Comparison of ENCODE assay signal across 18 cellular contexts in genomic region chr18:55407191-55407590, GRCh38.
DNase-seq lines count a peak whose midpoint lies in the region; ATAC-seq and TF ChIP-seq lines count a peak whose summit lies in the region.
"Had no signal": no experiment of that assay in that cellular context is flagged by ENCODE, and none has a peak within 500 bp of the region (broad histone marks: within the 10 kb centered on the region; RNA-seq: fewer than 3 reads in every experiment).

No MANE protein-coding gene starts in this region.

- H3K27me3 ChIP-seq in neuronal stem cell (ENCODE audit: control insufficient read depth in 3 of 3, insufficient read depth in 3 of 3, low read depth in 1 of 3, low read length in 3 of 3) = no peaks in the 10 kb centered on the region
- H3K27me3 ChIP-seq: upper lobe of left lung had no signal

- no peak overlapping the region for H3K4ac ChIP-seq in neuronal stem cell (ENCODE audit: low read length)

- H3K27me3 Mint-ChIP-seq in nephron (ENCODE audit: low read depth) = no peaks in the 10 kb centered on the region
- H3K27me3 Mint-ChIP-seq in activated CD4-positive, alpha-beta T cell treated with anti-CD3 and anti-CD28 coated beads, Interleukin-2, amount 10 ng/mL, durations not matched to agents 7 days and 5 days = no peaks in the 10 kb centered on the region
- H3K27me3 Mint-ChIP-seq: B cell had no signal

- H3K36me3 Mint-ChIP-seq in nephron (ENCODE audit: low read depth) = no peaks in the 10 kb centered on the region
- H3K36me3 Mint-ChIP-seq in activated CD4-positive, alpha-beta T cell treated with anti-CD3 and anti-CD28 coated beads, Interleukin-2, amount 10 ng/mL, durations not matched to agents 7 days and 5 days (ENCODE audit: low read depth) = no peaks in the 10 kb centered on the region
- H3K36me3 Mint-ChIP-seq: natural killer cell had no signal

- WGBS in neuronal stem cell (ENCODE audit: extremely low coverage in 2 of 2, insufficient read length in 2 of 2, insufficient replicate concordance in 1 of 2), 2 donors = no CpG with 5 or more reads among the region's 10 CpGs

- no peak overlapping the region for H3K18ac ChIP-seq in neuronal stem cell (ENCODE audit: low read length)

- TF ChIP-seq CTCF in nephron (IDR thresholded peaks at IDR 0.05; ENCODE audit: unreplicated experiment in 3 of 3) = no peak

- H3K4me1 Mint-ChIP-seq in nephron = peaks cover 59% of the 10 kb centered on the region
- no peaks in the 10 kb centered on the region for H3K4me1 Mint-ChIP-seq in activated CD4-positive, alpha-beta T cell treated with anti-CD3 and anti-CD28 coated beads, Interleukin-2, amount 10 ng/mL, durations not matched to agents 7 days and 5 days
- H3K4me1 Mint-ChIP-seq: natural killer cell, T-helper 17 cell had no signal

- H2BK15ac ChIP-seq in neuronal stem cell (ENCODE audit: low read length) = no peak overlapping the region

- H2AK5ac ChIP-seq in neuronal stem cell (ENCODE audit: low read depth, low read length) = no peak overlapping the region

- no peak overlapping the region for H2BK120ac ChIP-seq in neuronal stem cell (ENCODE audit: low read depth, low read length)

- no peaks in the 10 kb centered on the region for H3K9me3 ChIP-seq in neuronal stem cell (replicated peaks in 1 of 2; ENCODE audit: control insufficient read depth in 2 of 2, insufficient read depth in 1 of 2, low read depth in 1 of 2, low read length in 2 of 2)
- H3K9me3 ChIP-seq: upper lobe of left lung had no signal

- CTCF ChIA-PET in activated CD4-positive, alpha-beta T cell treated with anti-CD3 and anti-CD28 coated beads, Interleukin-2, amount 10 ng/mL, durations not matched to agents 7 days and 5 days (lab: Charles Lee) = interaction anchor here (0.6 kb wide), 1 partner anchor 1209 kb away, joined by 3 read pairs; no protein-coding TSS in a partner anchor

- no peak overlapping the region for H3K4me2 ChIP-seq in neuronal stem cell (ENCODE audit: insufficient read depth, low read length, poor library complexity, severe bottlenecking)

- POLR2A ChIA-PET in activated CD4-positive, alpha-beta T cell treated with anti-CD3 and anti-CD28 coated beads, Interleukin-2, amount 10 ng/mL, durations not matched to agents 7 days and 5 days (lab: Charles Lee) = no interaction called here

- peak overlapping the region; percentile 30 to 98 (median 88) for H3K27ac Mint-ChIP-seq in nephron
- H3K27ac Mint-ChIP-seq in activated CD4-positive, alpha-beta T cell treated with anti-CD3 and anti-CD28 coated beads, Interleukin-2, amount 10 ng/mL, durations not matched to agents 7 days and 5 days = no peak overlapping the region
- H3K27ac Mint-ChIP-seq: B cell, natural killer cell, T-helper 17 cell had no signal

- no peak overlapping the region for H3K9ac ChIP-seq in neuronal stem cell (ENCODE audit: low read depth, low read length, poor library complexity)

- H4K91ac ChIP-seq in neuronal stem cell (ENCODE audit: low read depth, low read length, poor library complexity) = no peak overlapping the region

- H2BK12ac ChIP-seq in neuronal stem cell (ENCODE audit: low read length) = no peak overlapping the region

- H3K9me3 Mint-ChIP-seq in nephron = no peaks in the 10 kb centered on the region
- H3K9me3 Mint-ChIP-seq in activated CD4-positive, alpha-beta T cell treated with anti-CD3 and anti-CD28 coated beads, Interleukin-2, amount 10 ng/mL, durations not matched to agents 7 days and 5 days = no peaks in the 10 kb centered on the region
- H3K9me3 Mint-ChIP-seq: natural killer cell had no signal

- H3K23ac ChIP-seq in neuronal stem cell (ENCODE audit: low read depth, low read length, poor library complexity) = no peak overlapping the region

- no peaks in the 10 kb centered on the region for H3K36me3 ChIP-seq in neuronal stem cell (replicated peaks in 1 of 2; ENCODE audit: control insufficient read depth in 2 of 2, insufficient read depth in 2 of 2, low read length in 2 of 2)
- H3K36me3 ChIP-seq: upper lobe of left lung had no signal

- peak overlapping the region; percentile 98 for H3K27ac ChIP-seq in angular gyrus (ENCODE audit: low read depth, low read length)
- no peak overlapping the region for H3K27ac ChIP-seq in neuronal stem cell (replicated peaks; ENCODE audit: low read length)

- no peak overlapping the region for H4K8ac ChIP-seq in neuronal stem cell (ENCODE audit: low read depth, low read length)

- H2AFZ ChIP-seq in neuronal stem cell (ENCODE audit: low read length) = no peak overlapping the region

- no peak overlapping the region for H2BK5ac ChIP-seq in neuronal stem cell (ENCODE audit: low read length)

- H3K4me3 Mint-ChIP-seq in nephron = peak overlapping the region in 1 of 3 experiments; percentile 70
- H3K4me3 Mint-ChIP-seq in activated CD4-positive, alpha-beta T cell treated with anti-CD3 and anti-CD28 coated beads, Interleukin-2, amount 10 ng/mL, durations not matched to agents 7 days and 5 days = no peak overlapping the region
- H3K4me3 Mint-ChIP-seq: B cell, natural killer cell, T-helper 17 cell had no signal

- no peak for ATAC-seq in GM21528 (IDR thresholded peaks at IDR 0.05; ENCODE audit: low FRiP score, unreplicated experiment)
- ATAC-seq: natural killer cell, T-helper 17 cell had no signal

- H3K4me3 ChIP-seq in neuronal stem cell (ENCODE audit: low read length in 2 of 2) = no peak overlapping the region

- H3K4me1 ChIP-seq in neuronal stem cell (ENCODE audit: control insufficient read depth in 2 of 2, insufficient read depth in 1 of 2, low read depth in 1 of 2, low read length in 2 of 2) = peaks cover 6 to 13% of the 10 kb centered on the region in 2 donors

- H3K14ac ChIP-seq in neuronal stem cell (ENCODE audit: low read length) = no peak overlapping the region

- H3K79me1 ChIP-seq in neuronal stem cell (ENCODE audit: low read depth, low read length) = no peaks in the 10 kb centered on the region

- DNase-seq in DMS 273 (lab: John Stamatoyannopoulos, UW; ENCODE audit: unreplicated experiment) (peak; percentile 64), NCI-H1417 treated with DMSO at 0.1 percent for 48 hours (lab: John Stamatoyannopoulos, UW) (peak; percentile 80), neuronal stem cell (ENCODE audit: low spot score) (no peak), dedifferentiated amniotic fluid mesenchymal stem cell (ENCODE audit: extremely low spot score) (no peak)
- DNase-seq in activated CD4-positive, alpha-beta T cell treated with anti-CD3 and anti-CD28 coated beads, Interleukin-2, amount 10 ng/mL, durations not matched to agents 7 days and 5 days = no peak
- DNase-seq: activated CD4-positive, CD25-positive, alpha-beta regulatory T cell treated with anti-CD3 and anti-CD28 coated beads, Interleukin-2, amount 50 U/mL, for 72 hours; activated CD8-positive, alpha-beta memory T cell treated with anti-CD3 and anti-CD28 coated beads, Interleukin-2, amount 50 U/mL, for 4 hours; activated naive CD4-positive, alpha-beta T cell treated with Interleukin-2 at 50 U/mL for 16 hours; effector memory CD4-positive, alpha-beta T cell; natural killer cell; retina; stimulated activated CD4-positive, alpha-beta T cell treated with anti-CD3 and anti-CD28 coated beads, Interleukin-2, amount 100 ng/mL, for 48 hours; T-helper 17 cell; upper lobe of left lung had no signal

Comparison
In these comparisons a context has a peak if more than half of its experiments do, and no peak if none do; other contexts are left out.
1. DNase-seq: peak in DMS 273 (single experiment) and NCI-H1417 treated with DMSO at 0.1 percent for 48 hours (single experiment); none in activated CD4-positive, alpha-beta T cell treated with anti-CD3 and anti-CD28 coated beads, Interleukin-2, amount 10 ng/mL, durations not matched to agents 7 days and 5 days (single experiment), neuronal stem cell (single experiment) and dedifferentiated amniotic fluid mesenchymal stem cell (single experiment).